1 cellular context compared by ENCODE assay signal in genomic region chr2:105888625-105889024, GRCh38.
A peak's percentile ranks its signal among the peaks of the same experiment; 100 is the strongest.
TF ChIP-seq lines count a peak whose summit lies in the region.

No MANE protein-coding gene starts in this region.

TF ChIP-seq in HepG2, 621 proteins besides CTCF, POLR2A, EP300 and RAD21 (continued from another document):
- no peak for TF ChIP-seq ZNF567 (CRISPR knock-in tag; IDR thresholded peaks at IDR 0.05; ENCODE audit: borderline replicate concordance)
- TF ChIP-seq ATF1 (CRISPR knock-in tag; IDR thresholded peaks at IDR 0.05) = no peak
- 0 out of 2 replicates have a peak, but pooled peaks have one; percentile 47 for TF ChIP-seq FLYWCH1 (CRISPR knock-in tag; IDR thresholded peaks at IDR 0.05)
- no peak for TF ChIP-seq ETV5 (CRISPR knock-in tag; IDR thresholded peaks at IDR 0.05; ENCODE audit: borderline replicate concordance)
- no peak for TF ChIP-seq TBP (CRISPR knock-in tag; IDR thresholded peaks at IDR 0.05)
- TF ChIP-seq SPEN (CRISPR knock-in tag; IDR thresholded peaks at IDR 0.05; ENCODE audit: low read depth) = no peak
- no peak for TF ChIP-seq SAP130 (CRISPR knock-in tag; IDR thresholded peaks at IDR 0.05; ENCODE audit: low read depth)
- no peak for TF ChIP-seq PBX2 (CRISPR knock-in tag; IDR thresholded peaks at IDR 0.05)
